In the genomic region with DNA sequence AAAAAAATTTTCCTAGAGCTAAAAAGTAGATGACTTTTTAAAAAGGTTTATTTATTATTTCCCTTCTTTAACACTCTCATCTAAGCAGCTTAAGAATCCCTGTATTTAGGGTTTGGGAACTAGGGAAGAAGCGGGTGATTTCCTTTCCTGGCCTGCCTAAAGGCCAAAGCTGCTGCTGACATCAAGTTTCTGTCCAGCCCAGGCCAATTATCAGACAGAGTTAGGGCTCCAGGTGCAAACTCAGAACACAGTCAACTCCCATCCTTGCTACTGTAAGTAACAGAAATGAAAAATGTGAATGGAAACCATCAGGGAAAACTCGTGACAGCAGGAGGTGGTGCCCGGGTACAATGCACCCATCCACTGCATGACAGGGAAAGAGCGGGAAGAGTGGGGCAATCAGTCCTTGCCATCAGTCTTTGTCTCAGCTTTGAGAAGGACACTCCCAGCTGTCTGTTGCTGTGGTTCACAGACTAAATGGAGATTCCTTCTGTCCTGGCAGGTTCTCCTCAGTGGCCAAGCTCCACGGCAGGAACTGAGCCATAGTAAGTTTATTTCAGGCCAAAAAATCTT, we compare ENCODE assay signal across 12 cellular contexts.
DNase-seq lines count a peak whose midpoint lies in the region; ATAC-seq, FAIRE-seq and TF ChIP-seq lines count a peak whose summit lies in the region.
"Had no signal": no experiment of that assay in that cellular context is flagged by ENCODE, and none has a peak within 500 bp of the region (broad histone marks: within the 10 kb centered on the region; RNA-seq: fewer than 3 reads in every experiment).

No MANE protein-coding gene starts in this region.

- FAIRE-seq in K562 (lab: Jason Lieb, UNC) (no peak), keratinocyte (lab: Jason Lieb, UNC) (no peak)

- H4K20me1 ChIP-seq in K562 (replicated peaks; ENCODE audit: control insufficient read depth, insufficient read depth, low read length) (no peaks in the 10 kb centered on the region), keratinocyte (ENCODE audit: control insufficient read depth, extremely low read depth, insufficient read depth, low read length) (no peaks in the 10 kb centered on the region)

- TF ChIP-seq CTCF in HFFc6 (IDR thresholded peaks at IDR 0.05), result no peak
- TF ChIP-seq CTCF in K562 (IDR thresholded peaks at IDR 0.05 in 2 of 3, conservative IDR thresholded peaks at IDR 0.05 in 1 of 3; ENCODE audit: insufficient read depth in 2 of 3, low read depth in 1 of 3, low read length in 3 of 3), result no peak
- TF ChIP-seq CTCF in keratinocyte (optimal IDR thresholded peaks at IDR 0.05 in 1 of 3, IDR thresholded peaks at IDR 0.05 in 1 of 3, conservative IDR thresholded peaks at IDR 0.05 in 1 of 3; ENCODE audit: extremely low read depth in 1 of 3, insufficient read depth in 2 of 3, low read length in 3 of 3), result no peak

- H3K27ac Mint-ChIP-seq in HFFc6, result peak overlapping the region; percentile 79

- H3K9ac ChIP-seq in K562 (ENCODE audit: insufficient read depth in 1 of 2, low read depth in 2 of 2, low read length in 2 of 2), result no peak overlapping the region
- H3K9ac ChIP-seq in keratinocyte (ENCODE audit: control insufficient read depth, extremely low read depth, insufficient read depth, low read length), result peak overlapping the region; percentile 2

- dilution Hi-C loops in keratinocyte (cut with MboI; ENCODE audit: extremely low pct_ligation_motif_present, low sequenced_read_pairs), result no loop called here

- H3K9me3 Mint-ChIP-seq in HFFc6, result no peaks in the 10 kb centered on the region
- H3K9me3 Mint-ChIP-seq: natural killer cell treated with Interleukin-12 subunit alpha and Interleukin-12 subunit beta and Interleukin-15 and Interleukin-18, amount 100 ng/mL, for 72 hours had no signal

- H3K79me2 ChIP-seq in K562 (ENCODE audit: control insufficient read depth, insufficient read depth, low read length), result no peaks in the 10 kb centered on the region
- H3K79me2 ChIP-seq in keratinocyte (ENCODE audit: control insufficient read depth, insufficient read depth, low read length), result no peaks in the 10 kb centered on the region

- H3K4me3 Mint-ChIP-seq in HFFc6, result no peak overlapping the region
- H3K4me3 Mint-ChIP-seq: natural killer cell treated with Interleukin-12 subunit alpha and Interleukin-12 subunit beta and Interleukin-15 and Interleukin-18, amount 100 ng/mL, for 72 hours had no signal

- no peak overlapping the region for H3K27ac ChIP-seq in K562 (ENCODE audit: extremely low read depth, low read depth, low read length)
- H3K27ac ChIP-seq in keratinocyte (ENCODE audit: control insufficient read depth, insufficient read depth, low read length), result peak overlapping the region; percentile 74
- H3K27ac ChIP-seq in skin epidermis, result peak overlapping the region in 13 of 21 experiments; percentile 5 to 84 (median 34)
- H3K27ac ChIP-seq: HL-60 had no signal

- H2AFZ ChIP-seq in K562 (ENCODE audit: low read depth, low read length) (no peak overlapping the region), keratinocyte (ENCODE audit: control insufficient read depth, low read length) (no peak overlapping the region)

- no peak for TF ChIP-seq POLR2A in K562 (conservative IDR thresholded peaks at IDR 0.05)

- TF ChIP-seq EP300 in K562 (IDR thresholded peaks at IDR 0.05; ENCODE audit: low read length), result no peak

- no peak for TF ChIP-seq RAD21 in K562 (CRISPR knock-in tag; conservative IDR thresholded peaks at IDR 0.05 in 1 of 2, IDR thresholded peaks at IDR 0.05 in 1 of 2)

- WGBS in K562 (ENCODE audit: insufficient coverage, low coverage, missing lambda C conversion rate), result 18% methylated on average over 5 of the region's 5 CpGs

- no peak for DNase-seq in HFFc6
- no peak for DNase-seq in K562 (ENCODE audit: extremely low read depth in 1 of 4, low spot score in 3 of 4)
- DNase-seq in keratinocyte (ENCODE audit: low read depth, low spot score), result no peak
- DNase-seq in NCI-H1092 (lab: John Stamatoyannopoulos, UW), result no peak
- DNase-seq in NOMO-1 treated with DMSO at 0.1 percent for 48 hours (lab: John Stamatoyannopoulos, UW; ENCODE audit: unreplicated experiment), result no peak
- DNase-seq: activated naive CD4-positive, alpha-beta T cell treated with anti-CD3 and anti-CD28 coated beads, Interleukin-2, amount 50 U/mL, for 16 hours; NCI-H510A had no signal

- H3K4me3 ChIP-seq in K562 (no peak overlapping the region), keratinocyte (ENCODE audit: control insufficient read depth in 2 of 3, extremely low read depth in 1 of 3, insufficient read depth in 2 of 3, low read depth in 1 of 3, low read length in 3 of 3) (no peak overlapping the region), skin epidermis (no peak overlapping the region)

- CTCF ChIA-PET in K562 (lab: Yijun Ruan, JAX; ENCODE audit: low intra/inter-chr PET ratio), result no interaction called here

- H3K27me3 Mint-ChIP-seq in HFFc6 (ENCODE audit: insufficient read depth), result no peaks in the 10 kb centered on the region; the same call in 1 of the 2 replicates

- H3K4me1 ChIP-seq in K562 (replicated peaks in 1 of 2; ENCODE audit: control insufficient read depth in 2 of 2, insufficient read depth in 2 of 2, low read length in 2 of 2), result peaks cover 0 to 10% of the 10 kb centered on the region in 2 experiments; a peak in 3 of 5 replicates
- H3K4me1 ChIP-seq in keratinocyte (ENCODE audit: control insufficient read depth, extremely low read depth, insufficient read depth, low read length), result peaks cover 25% of the 10 kb centered on the region

- POLR2A ChIA-PET in K562 (lab: Yijun Ruan, JAX), result interaction anchor here (0.6 to 1.0 kb wide), 3 partner anchors 60 to 319 kb away, joined by 3 to 4 read pairs (median 3); no protein-coding TSS in a partner anchor

- intact Hi-C loops in K562 (cut with micrococcal nuclease), result no loop called here

- H3K27me3 ChIP-seq in K562 (ENCODE audit: control insufficient read depth in 2 of 2, insufficient read depth in 2 of 2, low read length in 2 of 2) (no peaks in the 10 kb centered on the region), keratinocyte (ENCODE audit: control insufficient read depth, extremely low read depth, insufficient read depth, low read length) (no peaks in the 10 kb centered on the region)

- ATAC-seq in K562 (peak; percentile 12; the same call in 2 of the 3 replicates), GM18498 (IDR thresholded peaks at IDR 0.05; ENCODE audit: unreplicated experiment) (no peak), HG03135 (IDR thresholded peaks at IDR 0.05; ENCODE audit: unreplicated experiment) (no peak)
- ATAC-seq: natural killer cell treated with Interleukin-12 subunit alpha and Interleukin-12 subunit beta and Interleukin-15 and Interleukin-18, amount 100 ng/mL, for 72 hours had no signal

- H3K9me1 ChIP-seq in K562 (ENCODE audit: control insufficient read depth, insufficient read depth, low read length) (no peaks in the 10 kb centered on the region), keratinocyte (ENCODE audit: control insufficient read depth, extremely low read depth, insufficient read depth, low read length) (no peaks in the 10 kb centered on the region)

- H3K36me3 ChIP-seq in K562 (ENCODE audit: control insufficient read depth, insufficient read depth, low read length) (no peaks in the 10 kb centered on the region), keratinocyte (ENCODE audit: control insufficient read depth in 2 of 2, extremely low read depth in 1 of 2, insufficient read depth in 2 of 2, low read length in 2 of 2) (no peaks in the 10 kb centered on the region)

- in situ Hi-C loops in K562 (cut with MboI), result no loop called here

- peaks cover 48% of the 10 kb centered on the region for H3K4me1 Mint-ChIP-seq in HFFc6 (ENCODE audit: low read depth)

- H3K9me3 ChIP-seq in K562 (replicated peaks; ENCODE audit: control insufficient read depth, insufficient read depth, low read depth, low read length), result no peaks in the 10 kb centered on the region
- H3K9me3 ChIP-seq in keratinocyte (ENCODE audit: control insufficient read depth, low read depth, low read length), result no peaks in the 10 kb centered on the region

- no TSS peak for BruUV-seq in K562 (replicated peaks; lab: Mats Ljungman, UMichigan)

- peak overlapping the region; percentile 17; the same call in 1 of the 2 replicates for H3K4me2 ChIP-seq in K562 (ENCODE audit: insufficient read depth, low read length)
- peak overlapping the region; percentile 34 for H3K4me2 ChIP-seq in keratinocyte (ENCODE audit: control insufficient read depth, extremely low read depth, insufficient read depth, low read depth, low read length)

- no peaks in the 10 kb centered on the region for H3K36me3 Mint-ChIP-seq in HFFc6 (ENCODE audit: low read depth)

TF ChIP-seq in K562, 482 proteins besides CTCF, POLR2A, EP300 and RAD21:
- TF ChIP-seq, protein P1, sequence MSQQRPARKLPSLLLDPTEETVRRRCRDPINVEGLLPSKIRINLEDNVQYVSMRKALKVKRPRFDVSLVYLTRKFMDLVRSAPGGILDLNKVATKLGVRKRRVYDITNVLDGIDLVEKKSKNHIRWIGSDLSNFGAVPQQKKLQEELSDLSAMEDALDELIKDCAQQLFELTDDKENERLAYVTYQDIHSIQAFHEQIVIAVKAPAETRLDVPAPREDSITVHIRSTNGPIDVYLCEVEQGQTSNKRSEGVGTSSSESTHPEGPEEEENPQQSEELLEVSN (IDR thresholded peaks at IDR 0.05; ENCODE audit: borderline replicate concordance in 1 of 2, extremely low read depth in 1 of 2, insufficient read depth in 1 of 2, insufficient read length in 1 of 2, low read depth in 1 of 2, low read length in 1 of 2, poor library complexity in 1 of 2, severe bottlenecking in 1 of 2), result peak in 1 of 2 experiments; percentile 29
- no peak for TF ChIP-seq THRB (CRISPR knock-in tag; conservative IDR thresholded peaks at IDR 0.05)
- 0 out of 2 replicates have a peak, but pooled peaks have one; percentile 44 for TF ChIP-seq ZNF589 (CRISPR knock-in tag; IDR thresholded peaks at IDR 0.05; ENCODE audit: low read depth)
TF ChIP-seq in K562: peak in this region for 2.
